ENCODE assay signal across 20 cellular contexts in the genomic region with DNA sequence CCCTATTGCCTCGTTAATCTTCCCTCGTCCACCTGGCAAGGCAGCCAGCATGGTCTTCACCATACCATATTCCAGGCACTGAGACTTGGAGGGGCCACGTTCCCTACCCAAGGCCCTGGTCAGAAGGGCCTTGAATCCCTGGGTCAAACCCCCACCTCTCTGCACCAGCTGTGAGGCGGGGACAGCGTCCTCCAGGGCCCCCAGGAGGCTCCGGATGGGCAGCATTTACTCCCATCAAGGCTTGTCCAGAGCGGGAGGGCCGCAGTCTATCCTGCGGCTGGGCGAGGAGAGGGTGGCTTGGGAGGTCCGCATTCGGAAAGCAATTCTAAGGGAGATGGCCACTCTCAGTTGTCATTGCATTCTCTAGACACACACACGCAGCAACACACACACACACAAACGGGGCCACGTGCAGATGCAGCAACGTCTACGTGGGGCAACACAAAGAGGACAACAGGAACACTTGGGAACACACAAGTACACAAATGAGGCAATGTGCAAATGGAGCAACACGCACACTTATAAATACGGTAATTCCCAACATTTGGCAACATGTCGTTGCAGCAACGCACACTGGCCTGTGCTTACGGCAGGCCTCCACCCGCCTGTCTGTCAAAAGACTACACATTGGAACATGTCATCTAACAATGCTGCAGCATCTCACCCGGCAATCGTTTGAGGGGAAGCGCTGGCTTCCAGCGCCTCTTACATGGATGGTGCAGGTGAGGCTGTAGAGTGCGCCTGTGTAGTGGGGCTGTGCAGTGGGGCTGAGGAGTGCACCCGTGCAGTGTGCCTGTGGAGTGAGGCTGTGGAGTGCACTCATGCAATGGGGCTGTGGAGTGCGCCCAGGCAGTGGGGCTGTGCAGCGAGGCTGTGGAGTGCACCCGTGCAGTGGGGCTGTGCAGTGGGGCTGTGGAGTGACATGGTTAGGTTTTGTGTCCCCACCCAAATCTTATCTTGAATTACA. TPM values are rescaled to one million over a fixed set of nuclear protein-coding genes. Genes with fewer than 3 reads are reported as not detected.
"Had no signal": no experiment of that assay in that cellular context is flagged by ENCODE, and none has a peak within 500 bp of the region (broad histone marks: within the 10 kb centered on the region; RNA-seq: fewer than 3 reads in every experiment).

No MANE protein-coding gene starts in this region.

- H3K4me3 ChIP-seq: cardiac muscle cell, lower lobe of right lung, tibial nerve, vagina had no signal

- H3K4me1 Mint-ChIP-seq: activated naive CD4-positive, alpha-beta T cell treated with anti-CD3 and anti-CD28 coated beads, Interleukin-2, amount 50 U/mL, for 24 hours had no signal

- H3K27ac Mint-ChIP-seq: activated naive CD4-positive, alpha-beta T cell treated with anti-CD3 and anti-CD28 coated beads, Interleukin-2, amount 50 U/mL, for 24 hours; dendritic cell treated with granulocyte-macrophage colony-stimulating factor and Interleukin-4, amounts not matched to agents 40 ng/mL and 50 ng/mL, for 4 days; natural killer cell treated with Interleukin-12 subunit alpha and Interleukin-12 subunit beta and Interleukin-15 and Interleukin-18, amount 100 ng/mL, for 72 hours had no signal

- H3K36me3 ChIP-seq: cardiac muscle cell, lower lobe of right lung, tibial nerve, vagina, WERI-Rb-1 had no signal

- ATAC-seq: left cardiac atrium; lower lobe of right lung; stimulated activated naive CD8-positive, alpha-beta T cell treated with anti-CD3 and anti-CD28 coated beads, Interleukin-15, Interleukin-2, amounts not matched to agents 100 U/mL and 50 U/mL, for 24 hours had no signal

- FAIRE-seq: islet of Langerhans had no signal

- H3K4me3 Mint-ChIP-seq: activated naive CD4-positive, alpha-beta T cell treated with anti-CD3 and anti-CD28 coated beads, Interleukin-2, amount 50 U/mL, for 24 hours; dendritic cell treated with granulocyte-macrophage colony-stimulating factor and Interleukin-4, amounts not matched to agents 40 ng/mL and 50 ng/mL, for 4 days; natural killer cell treated with Interleukin-12 subunit alpha and Interleukin-12 subunit beta and Interleukin-15 and Interleukin-18, amount 100 ng/mL, for 72 hours had no signal

- H3K9me3 ChIP-seq: lower lobe of right lung, tibial nerve, vagina had no signal

- H3K9me3 Mint-ChIP-seq: activated naive CD4-positive, alpha-beta T cell treated with anti-CD3 and anti-CD28 coated beads, Interleukin-2, amount 50 U/mL, for 24 hours; dendritic cell treated with granulocyte-macrophage colony-stimulating factor and Interleukin-4, amounts not matched to agents 40 ng/mL and 50 ng/mL, for 4 days; natural killer cell treated with Interleukin-12 subunit alpha and Interleukin-12 subunit beta and Interleukin-15 and Interleukin-18, amount 100 ng/mL, for 72 hours had no signal

- H3K27me3 Mint-ChIP-seq: activated naive CD4-positive, alpha-beta T cell treated with anti-CD3 and anti-CD28 coated beads, Interleukin-2, amount 50 U/mL, for 24 hours had no signal

- H3K36me3 Mint-ChIP-seq: activated naive CD4-positive, alpha-beta T cell treated with anti-CD3 and anti-CD28 coated beads, Interleukin-2, amount 50 U/mL, for 24 hours; natural killer cell treated with Interleukin-12 subunit alpha and Interleukin-12 subunit beta and Interleukin-15 and Interleukin-18, amount 100 ng/mL, for 72 hours had no signal

- H3K27ac ChIP-seq: cardiac muscle cell, lower lobe of right lung, tibial nerve, vagina, WERI-Rb-1 had no signal

- H3K4me1 ChIP-seq: lower lobe of right lung, vagina had no signal

- DNase-seq: activated CD4-positive, alpha-beta T cell treated with anti-CD3 and anti-CD28 coated beads for 1 hour; activated CD4-positive, alpha-beta T cell treated with anti-CD3 and anti-CD28 coated beads, Interleukin-2, amount 50 U/mL, for 48 hours; activated gamma-delta T cell; effector CD8-positive, alpha-beta T cell; left cardiac atrium; lower lobe of right lung; occipital lobe; retina; stimulated activated CD4-positive, alpha-beta T cell treated with anti-CD3 and anti-CD28 coated beads, Interleukin-2, amount 100 ng/mL, for 24 hours; stimulated activated naive CD8-positive, alpha-beta T cell treated with anti-CD3 and anti-CD28 coated beads, Interleukin-15, Interleukin-2, amounts not matched to agents 100 U/mL and 50 U/mL, for 24 hours; WERI-Rb-1 had no signal

- H3K27me3 ChIP-seq: cardiac muscle cell, vagina had no signal

RNA-seq across cellular contexts. Expression of a gene that starts 12.9 kb away (rescaled TPM):
- total RNA-seq: chondrocyte; left cardiac atrium; lower lobe of right lung; natural killer cell treated with Interleukin-12 subunit alpha and Interleukin-12 subunit beta and Interleukin-15 and Interleukin-18, amount 100 ng/mL, for 72 hours had no signal
- polyA plus RNA-seq: cardiac muscle cell had no signal

RNA-seq across cellular contexts. Expression of a gene that starts 53.4 kb away (rescaled TPM):
- total RNA-seq: chondrocyte, skeletal muscle tissue had no signal
